In the genomic region with DNA sequence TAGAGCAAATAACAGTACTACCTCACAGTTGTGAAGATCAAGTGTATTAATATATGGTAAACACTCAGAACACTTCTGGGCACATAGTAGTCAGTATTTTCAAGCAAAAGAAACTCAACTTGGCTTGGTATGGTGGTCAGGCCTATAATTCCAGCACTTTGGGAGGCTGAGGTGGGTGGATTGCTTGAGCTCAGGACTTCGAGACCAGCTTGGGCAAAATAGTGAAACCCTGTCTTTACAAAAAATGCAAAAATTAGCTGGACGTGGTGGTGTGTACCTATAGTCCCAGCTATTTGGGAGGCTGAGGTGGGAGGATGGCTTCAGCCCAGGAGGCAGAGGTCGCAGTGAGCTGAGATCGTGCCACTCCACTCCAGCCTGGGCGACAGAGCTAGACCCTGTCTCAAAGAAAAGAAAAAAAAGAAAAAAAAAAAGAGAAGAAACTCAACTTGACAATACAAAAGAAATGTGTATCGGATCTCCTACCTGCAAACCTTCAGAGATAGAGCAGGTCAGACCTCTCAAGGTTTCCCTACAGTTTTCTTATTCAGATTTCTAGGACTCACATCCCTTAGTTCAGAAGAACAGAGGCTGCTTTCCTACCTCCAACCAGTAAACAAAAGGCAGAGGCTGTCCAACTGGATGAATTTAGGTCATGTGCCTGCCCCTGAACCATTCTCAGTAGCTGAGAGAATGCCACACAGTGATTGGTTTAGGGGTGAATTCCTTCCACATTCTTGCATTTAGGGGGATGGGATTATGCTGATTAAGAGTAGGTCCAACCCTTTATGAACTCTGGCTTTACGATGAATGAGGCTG, we compare ENCODE assay signal across 1 cellular context.
TF ChIP-seq lines count a peak whose summit lies in the region.

No MANE protein-coding gene starts in this region.

TF ChIP-seq in SK-N-SH treated with all-trans-retinoic acid at 6 μM for 48 hours, 23 proteins besides CTCF, POLR2A, EP300 and RAD21 (continued from another document):
- TF ChIP-seq ZFP30 (CRISPR knock-in tag; IDR thresholded peaks at IDR 0.05) (no peak), TCF4 (CRISPR knock-in tag; IDR thresholded peaks at IDR 0.05; ENCODE audit: borderline replicate concordance) (no peak), ZC3H10 (CRISPR knock-in tag; IDR thresholded peaks at IDR 0.05) (no peak), ZNF70 (CRISPR knock-in tag; IDR thresholded peaks at IDR 0.05) (no peak), GLIS3 (CRISPR knock-in tag; IDR thresholded peaks at IDR 0.05) (no peak), TOX (CRISPR knock-in tag; IDR thresholded peaks at IDR 0.05; ENCODE audit: borderline replicate concordance) (no peak), ESRRG (CRISPR knock-in tag; IDR thresholded peaks at IDR 0.05) (no peak), TSHZ2 (CRISPR knock-in tag; IDR thresholded peaks at IDR 0.05) (no peak)
TF ChIP-seq in SK-N-SH treated with all-trans-retinoic acid at 6 μM for 48 hours: peak in this region for 0.
